Comparison of ENCODE assay signal across 1 cellular context in genomic region chr10:84563868-84564267, GRCh38.
TF ChIP-seq lines count a peak whose summit lies in the region.

No MANE protein-coding gene starts in this region.

TF ChIP-seq in HEK293, 187 proteins besides CTCF, POLR2A, EP300 and RAD21 (continued from another document):
- no peak for TF ChIP-seq REST (tag by site-specific recombination; IDR thresholded peaks at IDR 0.05)
- no peak for TF ChIP-seq ZBTB17 (tag by site-specific recombination; IDR thresholded peaks at IDR 0.05)
- TF ChIP-seq ZFP41 (tag by site-specific recombination; IDR thresholded peaks at IDR 0.05; ENCODE audit: borderline replicate concordance), result no peak
- TF ChIP-seq BCL11B (tag by site-specific recombination; IDR thresholded peaks at IDR 0.05; ENCODE audit: low read depth), result 0 out of 2 replicates have a peak, but pooled peaks have one; percentile 22
- TF ChIP-seq ZNF148 (tag by site-specific recombination; IDR thresholded peaks at IDR 0.05; ENCODE audit: borderline replicate concordance), result no peak
- TF ChIP-seq ZNF549 (tag by site-specific recombination; IDR thresholded peaks at IDR 0.05), result no peak
- TF ChIP-seq INSM2 (tag by site-specific recombination; IDR thresholded peaks at IDR 0.05), result no peak
- TF ChIP-seq ZNF692 (tag by site-specific recombination; IDR thresholded peaks at IDR 0.05), result peak; percentile 91
- TF ChIP-seq ZNF391 (tag by site-specific recombination; IDR thresholded peaks at IDR 0.05; ENCODE audit: borderline replicate concordance, low read depth), result no peak
- TF ChIP-seq OSR2 (tag by site-specific recombination; IDR thresholded peaks at IDR 0.05), result peak; percentile 75
- no peak for TF ChIP-seq ZNF580 (tag by site-specific recombination; IDR thresholded peaks at IDR 0.05)
- TF ChIP-seq ZNF223 (tag by site-specific recombination; IDR thresholded peaks at IDR 0.05), result peak; percentile 60; the same call in 1 of the 2 replicates
- peak; percentile 72; the same call in 1 of the 2 replicates for TF ChIP-seq TCF7L2 (IDR thresholded peaks at IDR 0.05; ENCODE audit: borderline replicate concordance, low read depth, low read length)
- no peak for TF ChIP-seq ZNF660 (tag by site-specific recombination; IDR thresholded peaks at IDR 0.05)
- TF ChIP-seq ZNF366 (tag by site-specific recombination; conservative IDR thresholded peaks at IDR 0.05), result no peak
- no peak for TF ChIP-seq WT1 (tag by site-specific recombination; IDR thresholded peaks at IDR 0.05)
- TF ChIP-seq GLIS1 (tag by site-specific recombination; IDR thresholded peaks at IDR 0.05), result peak; percentile 91
- TF ChIP-seq ZNF140 (tag by site-specific recombination; IDR thresholded peaks at IDR 0.05), result no peak
- TF ChIP-seq ZNF311 (tag by site-specific recombination; IDR thresholded peaks at IDR 0.05; ENCODE audit: borderline replicate concordance), result no peak
- no peak for TF ChIP-seq ZNF513 (tag by site-specific recombination; IDR thresholded peaks at IDR 0.05)
- no peak for TF ChIP-seq ZNF658 (tag by site-specific recombination; IDR thresholded peaks at IDR 0.05)
- no peak for TF ChIP-seq EGR2 (tag by site-specific recombination; IDR thresholded peaks at IDR 0.05; ENCODE audit: low read depth)
- TF ChIP-seq ZXDB (tag by site-specific recombination; IDR thresholded peaks at IDR 0.05), result peak; percentile 47; the same call in 1 of the 2 replicates
- no peak for TF ChIP-seq MYNN (tag by site-specific recombination; IDR thresholded peaks at IDR 0.05; ENCODE audit: borderline replicate concordance)
- no peak for TF ChIP-seq ZNF837 (tag by site-specific recombination; IDR thresholded peaks at IDR 0.05)
- TF ChIP-seq ZNF175 (tag by site-specific recombination; IDR thresholded peaks at IDR 0.05), result no peak
- no peak for TF ChIP-seq ZNF623 (tag by site-specific recombination; IDR thresholded peaks at IDR 0.05)
- TF ChIP-seq ZNF112 (tag by site-specific recombination; IDR thresholded peaks at IDR 0.05), result no peak
- TF ChIP-seq KLF7 (tag by site-specific recombination; IDR thresholded peaks at IDR 0.05; ENCODE audit: borderline replicate concordance), result no peak
- no peak for TF ChIP-seq GLI2 (tag by site-specific recombination; IDR thresholded peaks at IDR 0.05; ENCODE audit: borderline replicate concordance, low read depth)
- no peak for TF ChIP-seq PRDM1 (tag by site-specific recombination; IDR thresholded peaks at IDR 0.05)
- no peak for TF ChIP-seq ZNF701 (tag by site-specific recombination; IDR thresholded peaks at IDR 0.05)
- no peak for TF ChIP-seq ATF2 (tag by site-specific recombination; IDR thresholded peaks at IDR 0.05; ENCODE audit: low read depth)
- TF ChIP-seq ZNF529 (tag by site-specific recombination; IDR thresholded peaks at IDR 0.05; ENCODE audit: insufficient replicate concordance), result no peak
- TF ChIP-seq ZNF211 (tag by site-specific recombination; IDR thresholded peaks at IDR 0.05; ENCODE audit: low read depth), result no peak
- TF ChIP-seq ZNF350 (tag by site-specific recombination; IDR thresholded peaks at IDR 0.05), result no peak
- no peak for TF ChIP-seq SCRT2 (tag by site-specific recombination; IDR thresholded peaks at IDR 0.05)
- no peak for TF ChIP-seq YY1 (tag by site-specific recombination; IDR thresholded peaks at IDR 0.05)
- no peak for TF ChIP-seq PBX3 (CRISPR knock-in tag; IDR thresholded peaks at IDR 0.05)
- no peak for TF ChIP-seq ZBTB11 (tag by site-specific recombination; conservative IDR thresholded peaks at IDR 0.05; ENCODE audit: low read depth)
- TF ChIP-seq ZSCAN30 (tag by site-specific recombination; IDR thresholded peaks at IDR 0.05), result no peak
- TF ChIP-seq ZNF610 (tag by site-specific recombination; IDR thresholded peaks at IDR 0.05; ENCODE audit: borderline replicate concordance), result no peak
- no peak for TF ChIP-seq ZEB2 (tag by site-specific recombination; IDR thresholded peaks at IDR 0.05)
- no peak for TF ChIP-seq ZNF768 (tag by site-specific recombination; IDR thresholded peaks at IDR 0.05)
- no peak for TF ChIP-seq HOXC10 (CRISPR knock-in tag; IDR thresholded peaks at IDR 0.05)
- no peak for TF ChIP-seq ZNF510 (tag by site-specific recombination; IDR thresholded peaks at IDR 0.05; ENCODE audit: insufficient replicate concordance)
- TF ChIP-seq SCRT1 (tag by site-specific recombination; IDR thresholded peaks at IDR 0.05; ENCODE audit: borderline replicate concordance), result no peak
- TF ChIP-seq ZFP69B (tag by site-specific recombination; IDR thresholded peaks at IDR 0.05), result peak; percentile 52; the same call in 1 of the 2 replicates
- TF ChIP-seq REPIN1 (tag by site-specific recombination; IDR thresholded peaks at IDR 0.05; ENCODE audit: low read depth), result no peak
